ENCODE assay signal across 31 cellular contexts in genomic region chr11:40542821-40543220, GRCh38.
"Had no signal": no experiment of that assay in that cellular context is flagged by ENCODE, and none has a peak within 500 bp of the region (broad histone marks: within the 10 kb centered on the region; RNA-seq: fewer than 3 reads in every experiment).

No MANE protein-coding gene starts in this region.

- DNase-seq: activated B cell treated with CpG ODN at 0.5 μM for 24 hours; activated CD4-positive, alpha-beta T cell treated with anti-CD3 and anti-CD28 coated beads for 48 hours; activated CD4-positive, alpha-beta T cell treated with anti-CD3 and anti-CD28 coated beads, Interleukin-2, amount 50 U/mL, for 1 hour; activated CD4-positive, alpha-beta T cell treated with anti-CD3 and anti-CD28 coated beads, Interleukin-2, amount 50 U/mL, for 48 hours; activated CD8-positive, alpha-beta memory T cell treated with anti-CD3 and anti-CD28 coated beads for 24 hours; activated CD8-positive, alpha-beta T cell treated with anti-CD3 and anti-CD28 coated beads for 36 hours; activated effector memory CD4-positive, alpha-beta T cell treated with Interleukin-2 at 50 U/mL for 16 hours; activated gamma-delta T cell treated with Interleukin-2 at 50 U/mL for 16 hours; activated naive CD4-positive, alpha-beta T cell treated with anti-CD3 and anti-CD28 coated beads, Interleukin-2, amount 50 U/mL, for 16 hours; activated naive CD4-positive, alpha-beta T cell treated with Interleukin-2 at 50 U/mL for 16 hours; activated T-cell treated with anti-CD3 and anti-CD28 coated beads, Interleukin-2, amount 50 U/mL, for 4 hours; adrenal gland; amygdala; aorta; body of pancreas; caudate nucleus; cortex of kidney; effector CD8-positive, alpha-beta T cell; foreskin fibroblast; head of caudate nucleus; T-helper 1 cell; T-helper 17 cell; T1000; WERI-Rb-1 had no signal

- H3K4me1 ChIP-seq: adrenal gland, body of pancreas had no signal

- FAIRE-seq: colon, frontal cortex had no signal

- H3K27me3 ChIP-seq: adrenal gland, body of pancreas had no signal

- H3K9me3 ChIP-seq: adrenal gland, body of pancreas had no signal

- H3K4me3 ChIP-seq: adrenal gland, body of pancreas had no signal

- H3K36me3 Mint-ChIP-seq: activated naive CD8-positive, alpha-beta T cell had no signal

- H3K36me3 ChIP-seq: adrenal gland, WERI-Rb-1 had no signal

- H3K4me1 Mint-ChIP-seq: activated B cell treated with CpG ODN at 0.5 μM for 24 hours; activated T-helper 17 cell treated with anti-CD3 and anti-CD28 coated beads, Interleukin-2, amount 50 U/mL, for 72 hours; T-helper 17 cell had no signal

- H3K4me3 Mint-ChIP-seq: activated B cell treated with CpG ODN at 0.5 μM for 24 hours; activated CD8-positive, alpha-beta T cell treated with anti-CD3 and anti-CD28 coated beads for 36 hours; activated naive CD8-positive, alpha-beta T cell; activated T-cell treated with anti-CD3 and anti-CD28 coated beads, Interleukin-2, amount 50 U/mL, for 4 hours; activated T-helper 17 cell treated with anti-CD3 and anti-CD28 coated beads, Interleukin-2, amount 50 U/mL, for 72 hours; T-helper 17 cell; T-helper 2 cell treated with Interferon-gamma antibody and Interleukin-4, amounts not matched to agents 5 μg/mL and 100 μg/mL, for 36 hours had no signal

- H3K27ac Mint-ChIP-seq: activated B cell treated with CpG ODN at 0.5 μM for 24 hours; activated CD8-positive, alpha-beta T cell treated with anti-CD3 and anti-CD28 coated beads for 36 hours; activated naive CD8-positive, alpha-beta T cell; activated T-helper 17 cell treated with anti-CD3 and anti-CD28 coated beads, Interleukin-2, amount 50 U/mL, for 72 hours; T-helper 17 cell; T-helper 2 cell treated with Interferon-gamma antibody and Interleukin-4, amounts not matched to agents 5 μg/mL and 100 μg/mL, for 36 hours had no signal

- ATAC-seq: activated CD4-positive, CD25-positive, alpha-beta regulatory T cell treated with anti-CD3 and anti-CD28 coated beads, Interleukin-2, amount 50 U/mL, for 24 hours; activated CD8-positive, alpha-beta T cell treated with anti-CD3 and anti-CD28 coated beads for 36 hours; activated T-cell treated with anti-CD3 and anti-CD28 coated beads, Interleukin-2, amount 50 U/mL, for 4 hours; activated T-helper 17 cell treated with anti-CD3 and anti-CD28 coated beads, Interleukin-2, amount 50 U/mL, for 72 hours; body of pancreas; esophagus mucosa; T-helper 17 cell had no signal

- H3K27me3 Mint-ChIP-seq: activated B cell treated with CpG ODN at 0.5 μM for 24 hours; activated CD8-positive, alpha-beta T cell treated with anti-CD3 and anti-CD28 coated beads for 36 hours; activated naive CD8-positive, alpha-beta T cell; activated T-helper 17 cell treated with anti-CD3 and anti-CD28 coated beads, Interleukin-2, amount 50 U/mL, for 72 hours; T-helper 17 cell had no signal

- H3K27ac ChIP-seq: adrenal gland, body of pancreas, WERI-Rb-1 had no signal
